1 cellular context compared by ENCODE assay signal in the genomic region with DNA sequence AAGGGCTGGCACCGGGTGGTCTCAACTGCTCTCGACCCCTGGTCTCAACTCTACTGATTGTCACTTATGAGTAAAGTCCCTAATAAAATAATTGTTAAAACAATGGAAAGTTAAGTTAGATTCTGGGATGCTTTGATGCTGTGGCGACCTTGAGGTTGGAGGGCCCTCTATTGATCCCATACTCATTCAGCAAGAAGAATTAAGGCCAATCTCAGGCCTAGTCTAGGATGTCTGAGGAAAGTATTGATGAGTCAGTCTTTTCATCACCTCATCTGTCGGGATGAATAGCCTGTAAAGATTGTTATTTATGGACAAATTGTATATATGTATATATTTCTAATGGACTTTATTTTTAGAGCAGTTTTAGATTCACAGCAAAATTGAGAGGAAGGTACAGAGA.
TF ChIP-seq lines count a peak whose summit lies in the region.

No MANE protein-coding gene starts in this region.

TF ChIP-seq in endothelial cell of umbilical vein, 7 proteins besides CTCF, POLR2A, EP300 and RAD21:
- TF ChIP-seq POLR2AphosphoS5 (IDR thresholded peaks at IDR 0.05; ENCODE audit: insufficient read depth, low read depth, low read length) (no peak), GATA2 (IDR thresholded peaks at IDR 0.05; ENCODE audit: insufficient read depth, insufficient read length, low read depth, low read length) (no peak)
TF ChIP-seq in endothelial cell of umbilical vein: peak in this region for 0.
